In genomic region chr13:99398916-99399622, GRCh38 we compare ENCODE assay signal across 16 cellular contexts.
DNase-seq lines count a peak whose midpoint lies in the region; ATAC-seq, FAIRE-seq and TF ChIP-seq lines count a peak whose summit lies in the region.
"Had no signal": no experiment of that assay in that cellular context is flagged by ENCODE, and none has a peak within 500 bp of the region (broad histone marks: within the 10 kb centered on the region; RNA-seq: fewer than 3 reads in every experiment).

No MANE protein-coding gene starts in this region.

- no peaks in the 10 kb centered on the region for H3K27me3 Mint-ChIP-seq in activated CD4-positive, alpha-beta T cell treated with anti-CD3 and anti-CD28 coated beads, Interleukin-2, amount 10 ng/mL, durations not matched to agents 24 days and 14 days
- no peaks in the 10 kb centered on the region for H3K27me3 Mint-ChIP-seq in naive thymus-derived CD4-positive, alpha-beta T cell
- H3K27me3 Mint-ChIP-seq: IgD-negative memory B cell had no signal

- POLR2A ChIA-PET in HepG2 (lab: Yijun Ruan, JAX), result no interaction called here
- POLR2A ChIA-PET in naive thymus-derived CD4-positive, alpha-beta T cell (lab: Charles Lee), result interaction anchor here (1.4 to 3.4 kb wide), 3 partner anchors 13 to 92 kb away, joined by 4 to 13 read pairs (median 6); partner anchors contain the start of gene GPR183

- in situ Hi-C loops in HepG2 (cut with HindIII; ENCODE audit: extremely low pct_ligation_motif_present, low pct_unique_long_range_greater_than_20kb), result no loop called here

- H3K36me3 ChIP-seq in HepG2 (replicated peaks in 1 of 2; ENCODE audit: control insufficient read depth in 1 of 2, insufficient read depth in 2 of 2, low read length in 2 of 2) (no peaks in the 10 kb centered on the region), right lobe of liver (no peaks in the 10 kb centered on the region), kidney (ENCODE audit: control insufficient read depth in 1 of 2, insufficient read depth in 2 of 2, low read length in 2 of 2) (no peaks in the 10 kb centered on the region)
- H3K36me3 ChIP-seq in naive thymus-derived CD4-positive, alpha-beta T cell (ENCODE audit: control insufficient read depth in 2 of 3, insufficient read depth in 3 of 3, low read length in 3 of 3), result no peaks in the 10 kb centered on the region
- H3K36me3 ChIP-seq: BLaER1 treated with 17β-estradiol and CSF1 and Interleukin-3, amounts not matched to agents 10 nM and 100 nM had no signal

- peaks cover 14% of the 10 kb centered on the region for H3K4me1 Mint-ChIP-seq in activated CD4-positive, alpha-beta T cell treated with anti-CD3 and anti-CD28 coated beads, Interleukin-2, amount 10 ng/mL, durations not matched to agents 24 days and 14 days
- H3K4me1 Mint-ChIP-seq in naive thymus-derived CD4-positive, alpha-beta T cell, result peaks cover 11 to 92% (median 77%) of the 10 kb centered on the region in 7 donors
- H3K4me1 Mint-ChIP-seq: IgD-negative memory B cell had no signal

- TF ChIP-seq CTCF in HepG2 (CRISPR knock-in tag; IDR thresholded peaks at IDR 0.05) (no peak), right lobe of liver (IDR thresholded peaks at IDR 0.05) (no peak), kidney (IDR thresholded peaks at IDR 0.05; ENCODE audit: borderline replicate concordance, extremely low read depth, insufficient read depth) (no peak)

- H3K79me2 ChIP-seq in HepG2 (ENCODE audit: insufficient read depth, low read length), result no peaks in the 10 kb centered on the region

- H4K20me1 ChIP-seq in HepG2 (ENCODE audit: insufficient read depth, low read length), result no peaks in the 10 kb centered on the region
- H4K20me1 ChIP-seq: BLaER1 treated with 17β-estradiol and CSF1 and Interleukin-3, amounts not matched to agents 10 nM and 100 nM had no signal

- WGBS in HepG2 (ENCODE audit: low lambda C conversion rate), result 67% methylated on average over 11 of the region's 11 CpGs
- 91% methylated on average over 7 of the region's 11 CpGs for WGBS in right lobe of liver (ENCODE audit: insufficient coverage, low coverage, low lambda C conversion rate, missing lambda C conversion rate)

- no peak overlapping the region for H3K4me3 ChIP-seq in HepG2 (replicated peaks in 1 of 3; ENCODE audit: insufficient read depth in 1 of 3, low read depth in 2 of 3, low read length in 3 of 3)
- no peak overlapping the region for H3K4me3 ChIP-seq in right lobe of liver
- H3K4me3 ChIP-seq in naive thymus-derived CD4-positive, alpha-beta T cell (ENCODE audit: low read length), result no peak overlapping the region
- H3K4me3 ChIP-seq in kidney (ENCODE audit: low read length in 2 of 2), result no peak overlapping the region
- H3K4me3 ChIP-seq: BLaER1 treated with 17β-estradiol and CSF1 and Interleukin-3, amounts not matched to agents 10 nM and 100 nM had no signal

- TF ChIP-seq EP300 in HepG2 (IDR thresholded peaks at IDR 0.05; ENCODE audit: low read depth in 2 of 2, low read length in 2 of 2) (no peak), HepG2 (CRISPR knock-in tag; IDR thresholded peaks at IDR 0.05; ENCODE audit: borderline replicate concordance) (no peak)

- H2AFZ ChIP-seq in HepG2 (ENCODE audit: low read length), result no peak overlapping the region

- H3K27ac ChIP-seq in HepG2 (ENCODE audit: extremely low read length, insufficient read depth, low read length) (no peak overlapping the region), right lobe of liver (no peak overlapping the region), kidney (ENCODE audit: low read depth in 2 of 2, low read length in 2 of 2) (no peak overlapping the region)
- H3K27ac ChIP-seq in naive thymus-derived CD4-positive, alpha-beta T cell (ENCODE audit: low read depth, low read length), result peak overlapping the region; percentile 34
- H3K27ac ChIP-seq: BLaER1 treated with 17β-estradiol and CSF1 and Interleukin-3, amounts not matched to agents 10 nM and 100 nM had no signal

- H3K36me3 Mint-ChIP-seq in activated CD4-positive, alpha-beta T cell treated with anti-CD3 and anti-CD28 coated beads, Interleukin-2, amount 10 ng/mL, durations not matched to agents 24 days and 14 days (ENCODE audit: low read depth), result peaks cover 2% of the 10 kb centered on the region
- peaks cover 10 to 47% (median 16%) of the 10 kb centered on the region in 5 donors for H3K36me3 Mint-ChIP-seq in naive thymus-derived CD4-positive, alpha-beta T cell

- H3K4me2 ChIP-seq in HepG2 (ENCODE audit: low read depth, low read length), result no peak overlapping the region
- H3K4me2 ChIP-seq: BLaER1 treated with 17β-estradiol and CSF1 and Interleukin-3, amounts not matched to agents 10 nM and 100 nM had no signal

- no TSS peak for BruUV-seq in HepG2 (replicated peaks; lab: Mats Ljungman, UMichigan)

- intact Hi-C loops in activated CD4-positive, alpha-beta T cell treated with anti-CD3 and anti-CD28 coated beads, Interleukin-2, amount 10 ng/mL, durations not matched to agents 24 days and 14 days (cut with micrococcal nuclease), result no loop called here
- intact Hi-C loops in HepG2 (cut with micrococcal nuclease; ENCODE audit: unreplicated experiment), result no loop called here
- intact Hi-C loops in right lobe of liver (cut with DNase I), result no loop called here
- intact Hi-C loops in naive thymus-derived CD4-positive, alpha-beta T cell (cut with micrococcal nuclease), result loop anchor here in 1 of 2 donors (2.0 kb wide), 1 partner anchor 14 kb away; no protein-coding TSS in a partner anchor
- intact Hi-C loops in kidney (cut with DNase I), result no loop called here

- TF ChIP-seq RAD21 in HepG2 (CRISPR knock-in tag; IDR thresholded peaks at IDR 0.05), result no peak

- ATAC-seq in HepG2 (peak; percentile 21; the same call in 2 of the 3 replicates), right lobe of liver (no peak), GM18858 (IDR thresholded peaks at IDR 0.05; ENCODE audit: unreplicated experiment) (no peak), GM18502 (IDR thresholded peaks at IDR 0.05; ENCODE audit: poor library complexity, unreplicated experiment) (no peak)
- no peak for ATAC-seq in naive thymus-derived CD4-positive, alpha-beta T cell

- H3K27me3 ChIP-seq in HepG2 (ENCODE audit: control insufficient read depth in 1 of 2, insufficient read depth in 2 of 2, low read length in 2 of 2), result peaks cover 0 to 9% of the 10 kb centered on the region in 2 experiments; a peak in 1 of 5 replicates
- H3K27me3 ChIP-seq in right lobe of liver, result no peaks in the 10 kb centered on the region
- no peaks in the 10 kb centered on the region for H3K27me3 ChIP-seq in naive thymus-derived CD4-positive, alpha-beta T cell (ENCODE audit: control insufficient read depth in 2 of 2, insufficient read depth in 2 of 2, low read length in 2 of 2)
- H3K27me3 ChIP-seq: BLaER1 treated with 17β-estradiol and CSF1 and Interleukin-3, amounts not matched to agents 10 nM and 100 nM had no signal

- CTCF ChIA-PET in HepG2 (lab: Yijun Ruan, JAX; ENCODE audit: low intra/inter-chr PET ratio, low total read pairs), result no interaction called here
- CTCF ChIA-PET in naive thymus-derived CD4-positive, alpha-beta T cell (lab: Charles Lee), result interaction anchor here (1.4 to 1.7 kb wide), 3 partner anchors 13 to 38 kb away, joined by 4 to 9 read pairs (median 6); no protein-coding TSS in a partner anchor

- no peaks in the 10 kb centered on the region for H3K9me3 Mint-ChIP-seq in activated CD4-positive, alpha-beta T cell treated with anti-CD3 and anti-CD28 coated beads, Interleukin-2, amount 10 ng/mL, durations not matched to agents 24 days and 14 days
- H3K9me3 Mint-ChIP-seq in naive thymus-derived CD4-positive, alpha-beta T cell, result peaks cover 0 to 11% (median 0%) of the 10 kb centered on the region in 11 donors
- H3K9me3 Mint-ChIP-seq: IgD-negative memory B cell had no signal

- H3K9me3 ChIP-seq in HepG2 (ENCODE audit: low read length) (no peaks in the 10 kb centered on the region), right lobe of liver (no peaks in the 10 kb centered on the region), kidney (ENCODE audit: control insufficient read depth in 1 of 2, low read length in 2 of 2) (no peaks in the 10 kb centered on the region)
- no peaks in the 10 kb centered on the region for H3K9me3 ChIP-seq in naive thymus-derived CD4-positive, alpha-beta T cell (ENCODE audit: control insufficient read depth in 2 of 3, low read length in 3 of 3)

- H3K9ac ChIP-seq in HepG2 (ENCODE audit: insufficient read depth, low read depth, low read length) (no peak overlapping the region), kidney (ENCODE audit: low read length in 2 of 2) (no peak overlapping the region)
- H3K9ac ChIP-seq: BLaER1 treated with 17β-estradiol and CSF1 and Interleukin-3, amounts not matched to agents 10 nM and 100 nM had no signal

- H3K4me3 Mint-ChIP-seq in activated CD4-positive, alpha-beta T cell treated with anti-CD3 and anti-CD28 coated beads, Interleukin-2, amount 10 ng/mL, durations not matched to agents 24 days and 14 days, result no peak overlapping the region
- H3K4me3 Mint-ChIP-seq in naive thymus-derived CD4-positive, alpha-beta T cell, result peak overlapping the region in 8 of 10 donors; percentile 4 to 76 (median 62)

- TF ChIP-seq POLR2A in HepG2 (IDR thresholded peaks at IDR 0.05; ENCODE audit: insufficient read depth in 1 of 2, low read depth in 2 of 2, low read length in 2 of 2) (no peak), right lobe of liver (IDR thresholded peaks at IDR 0.05) (no peak)

- H3K4me1 ChIP-seq in HepG2 (ENCODE audit: insufficient read depth, low read length), result peaks cover 7% of the 10 kb centered on the region
- no peaks in the 10 kb centered on the region for H3K4me1 ChIP-seq in right lobe of liver
- H3K4me1 ChIP-seq in naive thymus-derived CD4-positive, alpha-beta T cell (ENCODE audit: control insufficient read depth in 2 of 2, insufficient read depth in 2 of 2, low read length in 2 of 2), result peaks cover 6 to 25% of the 10 kb centered on the region in 2 donors
- H3K4me1 ChIP-seq in kidney (ENCODE audit: control insufficient read depth in 1 of 2, insufficient read depth in 1 of 2, low read depth in 1 of 2, low read length in 2 of 2), result no peaks in the 10 kb centered on the region
- H3K4me1 ChIP-seq: BLaER1 treated with 17β-estradiol and CSF1 and Interleukin-3, amounts not matched to agents 10 nM and 100 nM had no signal

- DNase-seq in activated CD4-positive, alpha-beta T cell treated with anti-CD3 and anti-CD28 coated beads, Interleukin-2, amount 10 ng/mL, durations not matched to agents 24 days and 14 days, result no peak
- no peak for DNase-seq in activated CD4-positive, alpha-beta T cell treated with anti-CD3 and anti-CD28 coated beads for 1 hour
- DNase-seq in HepG2 (ENCODE audit: low spot score), result no peak
- DNase-seq in right lobe of liver, result no peak
- no peak for DNase-seq in naive thymus-derived CD4-positive, alpha-beta T cell
- no peak for DNase-seq in kidney
- DNase-seq: 8988T, HCEC 1CT, NCI-H1930, NCI-H2171, NCI-H774 had no signal

- FAIRE-seq in HepG2 (lab: Jason Lieb, UNC) (no peak), kidney (lab: Jason Lieb, UNC) (no peak)
- FAIRE-seq: GM18507 had no signal

- peak overlapping the region; percentile 30 for H3K27ac Mint-ChIP-seq in activated CD4-positive, alpha-beta T cell treated with anti-CD3 and anti-CD28 coated beads, Interleukin-2, amount 10 ng/mL, durations not matched to agents 24 days and 14 days
- H3K27ac Mint-ChIP-seq in naive thymus-derived CD4-positive, alpha-beta T cell, result peak overlapping the region in 8 of 9 donors; percentile 60 to 97 (median 87)

TF ChIP-seq in HepG2, 621 proteins besides CTCF, POLR2A, EP300 and RAD21 (continues in another document):
- TF ChIP-seq SRY (CRISPR knock-in tag; IDR thresholded peaks at IDR 0.05), result no peak
- no peak for TF ChIP-seq TOPORS (CRISPR knock-in tag; IDR thresholded peaks at IDR 0.05)
- TF ChIP-seq KDM6A (CRISPR knock-in tag; IDR thresholded peaks at IDR 0.05; ENCODE audit: low read depth), result no peak
